Comparison of ENCODE assay signal across 7 cellular contexts in the genomic region with DNA sequence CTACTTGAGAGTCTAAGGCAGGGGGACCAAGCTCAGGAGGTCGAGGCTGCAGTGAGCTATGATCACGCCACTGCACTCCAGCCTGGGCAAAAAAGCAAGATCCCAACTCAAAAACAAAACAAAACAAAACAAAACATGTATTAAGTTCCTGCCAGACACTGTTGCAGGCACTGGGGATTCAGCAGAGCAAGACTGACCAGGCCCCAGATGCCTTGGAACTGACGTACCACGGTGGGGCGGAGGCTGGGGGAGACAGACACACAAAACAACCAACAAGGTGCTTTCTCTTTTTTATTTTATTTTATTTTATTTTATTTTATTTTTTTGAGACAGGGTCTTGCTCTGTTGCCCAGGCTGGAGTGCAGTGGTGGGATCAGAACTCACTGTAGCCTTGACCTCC. TPM values are rescaled to one million over a fixed set of nuclear protein-coding genes. Genes with fewer than 3 reads are reported as not detected.
DNase-seq lines count a peak whose midpoint lies in the region; ATAC-seq and TF ChIP-seq lines count a peak whose summit lies in the region.
"Not testable (repeated sequence)": the region's sequence is repeated elsewhere in the genome, so short reads cannot be mapped to it uniquely, and the experiment has no call there.

No MANE protein-coding gene starts in this region.

- not testable (repeated sequence) for H3K9me3 ChIP-seq in Peyer's patch

- H3K27me3 Mint-ChIP-seq in activated CD4-positive, alpha-beta memory T cell treated with anti-CD3 and anti-CD28 coated beads for 36 hours; central memory CD8-positive, alpha-beta T cell; stimulated activated naive CD8-positive, alpha-beta T cell treated with anti-CD3 and anti-CD28 coated beads, Interleukin-15, Interleukin-2, amounts not matched to agents 100 ng/mL and 50 ng/mL, for 24 hours: not testable (repeated sequence)

- peaks cover 19% of the 10 kb centered on the region for H3K4me1 Mint-ChIP-seq in activated CD4-positive, alpha-beta memory T cell treated with anti-CD3 and anti-CD28 coated beads for 36 hours (ENCODE audit: low read depth)
- peaks cover 26% of the 10 kb centered on the region for H3K4me1 Mint-ChIP-seq in central memory CD8-positive, alpha-beta T cell
- H3K4me1 Mint-ChIP-seq in stimulated activated naive CD8-positive, alpha-beta T cell treated with anti-CD3 and anti-CD28 coated beads, Interleukin-15, Interleukin-2, amounts not matched to agents 100 ng/mL and 50 ng/mL, for 24 hours (ENCODE audit: low read depth): peaks cover 39% of the 10 kb centered on the region

- H3K27me3 ChIP-seq in Peyer's patch: not testable (repeated sequence)

- not testable (repeated sequence) for H3K4me3 ChIP-seq in Peyer's patch

- DNase-seq in Peyer's patch: peak in 2 of 3 donors; percentile 8 to 23
- peak; percentile 2 for DNase-seq in activated CD4-positive, alpha-beta memory T cell treated with anti-CD3 and anti-CD28 coated beads for 36 hours
- DNase-seq in activated effector memory CD4-positive, alpha-beta T cell treated with anti-CD3 and anti-CD28 coated beads, Interleukin-2, amount 50 U/mL, for 16 hours: peak; percentile 12
- DNase-seq in central memory CD8-positive, alpha-beta T cell (ENCODE audit: low spot score in 2 of 2): not testable (repeated sequence)
- DNase-seq in left lobe of liver (ENCODE audit: low spot score): peak; percentile 6
- DNase-seq in posterior vena cava (ENCODE audit: low spot score): peak; percentile 37

- not testable (repeated sequence) for H3K4me1 ChIP-seq in Peyer's patch

- not testable (repeated sequence) for H3K27ac Mint-ChIP-seq in activated CD4-positive, alpha-beta memory T cell treated with anti-CD3 and anti-CD28 coated beads for 36 hours
- H3K27ac Mint-ChIP-seq in central memory CD8-positive, alpha-beta T cell (ENCODE audit: low read depth): peak overlapping the region; percentile 81
- H3K27ac Mint-ChIP-seq in stimulated activated naive CD8-positive, alpha-beta T cell treated with anti-CD3 and anti-CD28 coated beads, Interleukin-15, Interleukin-2, amounts not matched to agents 100 ng/mL and 50 ng/mL, for 24 hours: peak overlapping the region; percentile 65

- H3K9me3 Mint-ChIP-seq in activated CD4-positive, alpha-beta memory T cell treated with anti-CD3 and anti-CD28 coated beads for 36 hours; central memory CD8-positive, alpha-beta T cell; stimulated activated naive CD8-positive, alpha-beta T cell treated with anti-CD3 and anti-CD28 coated beads, Interleukin-15, Interleukin-2, amounts not matched to agents 100 ng/mL and 50 ng/mL, for 24 hours: not testable (repeated sequence)

- TF ChIP-seq CTCF in Peyer's patch (IDR thresholded peaks at IDR 0.05): not testable (repeated sequence)

- POLR2A ChIA-PET in activated CD4-positive, alpha-beta memory T cell treated with anti-CD3 and anti-CD28 coated beads for 36 hours (lab: Charles Lee): not testable (repeated sequence)

- not testable (repeated sequence) for TF ChIP-seq POLR2A in Peyer's patch (IDR thresholded peaks at IDR 0.05)

- H3K36me3 ChIP-seq in Peyer's patch: not testable (repeated sequence)

- intact Hi-C loops in activated CD4-positive, alpha-beta memory T cell treated with anti-CD3 and anti-CD28 coated beads for 36 hours (cut with micrococcal nuclease); posterior vena cava (cut with DNase I): not testable (repeated sequence)

- CTCF ChIA-PET in activated CD4-positive, alpha-beta memory T cell treated with anti-CD3 and anti-CD28 coated beads for 36 hours (lab: Charles Lee): not testable (repeated sequence)

- ATAC-seq in central memory CD8-positive, alpha-beta T cell (replicated peaks; ENCODE audit: extremely low read depth, poor library complexity, severe bottlenecking); left lobe of liver: not testable (repeated sequence)

- H3K4me3 Mint-ChIP-seq in activated CD4-positive, alpha-beta memory T cell treated with anti-CD3 and anti-CD28 coated beads for 36 hours; central memory CD8-positive, alpha-beta T cell; stimulated activated naive CD8-positive, alpha-beta T cell treated with anti-CD3 and anti-CD28 coated beads, Interleukin-15, Interleukin-2, amounts not matched to agents 100 ng/mL and 50 ng/mL, for 24 hours: not testable (repeated sequence)

- H3K27ac ChIP-seq in Peyer's patch: not testable (repeated sequence)

- H3K36me3 Mint-ChIP-seq in activated CD4-positive, alpha-beta memory T cell treated with anti-CD3 and anti-CD28 coated beads for 36 hours: peaks cover 82% of the 10 kb centered on the region
- peaks cover 77% of the 10 kb centered on the region for H3K36me3 Mint-ChIP-seq in central memory CD8-positive, alpha-beta T cell (ENCODE audit: insufficient read depth)
- peaks cover 94% of the 10 kb centered on the region for H3K36me3 Mint-ChIP-seq in stimulated activated naive CD8-positive, alpha-beta T cell treated with anti-CD3 and anti-CD28 coated beads, Interleukin-15, Interleukin-2, amounts not matched to agents 100 ng/mL and 50 ng/mL, for 24 hours (ENCODE audit: low read depth)

RNA-seq across cellular contexts. Expression of a gene that starts 33.2 kb away (rescaled TPM):
- 1 to 10 TPM in 2 of 4 donors, under 1 TPM in 1, not detected in 1; 0.18 to 4.1 (median 1.3) TPM for total RNA-seq in Peyer's patch
- total RNA-seq in activated CD4-positive, alpha-beta memory T cell treated with anti-CD3 and anti-CD28 coated beads for 36 hours: 10 to 100 TPM; 55.0 to 55.9 TPM
- total RNA-seq in left lobe of liver: 0.33 TPM
- under 1 TPM; 0.24 to 0.56 TPM for total RNA-seq in posterior vena cava

Comparison
In these comparisons a context has a peak if more than half of its experiments do, and no peak if none do; other contexts are left out.
1. RNA of a gene that starts 33.2 kb away (total RNA-seq): 55.0 to 55.9 TPM in activated CD4-positive, alpha-beta memory T cell treated with anti-CD3 and anti-CD28 coated beads for 36 hours; 0.18 to 4.1 TPM in Peyer's patch, 0.24 to 0.56 TPM in posterior vena cava and 0.33 TPM in left lobe of liver (single experiment); every median in the first group is over 10 times any median in the second.